27 cellular contexts compared by ENCODE assay signal in the genomic region with DNA sequence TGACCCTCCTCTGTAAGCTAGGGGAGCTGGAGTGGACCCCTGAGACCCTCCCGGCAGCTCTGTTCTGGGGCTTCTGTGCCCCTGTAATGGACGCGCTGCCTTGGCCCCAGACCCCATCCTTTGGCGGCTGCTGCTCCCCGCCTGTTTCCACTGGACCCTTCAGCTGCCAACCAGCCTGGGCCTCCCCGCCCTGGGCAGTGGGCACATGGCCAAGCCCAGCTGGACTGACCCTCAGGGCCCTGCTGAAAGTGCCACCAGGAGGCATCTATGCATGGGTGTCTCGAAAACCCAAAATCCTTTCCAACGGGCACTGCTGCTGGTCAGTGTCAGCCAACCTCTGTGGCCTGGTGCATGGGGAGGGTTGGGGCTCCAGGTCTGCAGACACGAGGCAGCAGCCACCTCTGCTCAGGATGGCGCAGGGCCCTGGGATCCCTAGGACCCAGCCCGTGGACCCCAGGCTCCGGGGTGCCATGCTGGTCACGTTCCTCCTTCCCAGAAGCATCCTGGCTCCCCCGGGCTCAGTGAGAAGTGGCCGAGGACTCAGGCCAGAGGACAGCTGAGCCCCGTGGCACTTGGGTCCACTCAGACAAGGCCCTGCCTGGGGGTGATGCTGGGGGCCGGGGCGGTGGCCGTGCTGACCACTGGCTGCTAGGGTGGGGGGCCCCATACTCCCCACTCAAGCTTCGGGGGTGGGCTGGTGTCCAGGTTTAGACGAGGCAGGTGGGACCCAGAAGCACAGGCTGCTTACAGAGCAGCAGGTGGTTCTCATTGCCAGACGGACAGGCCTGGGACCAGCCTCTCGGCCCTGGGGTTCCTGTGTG. TPM values are rescaled to one million over a fixed set of nuclear protein-coding genes. Genes with fewer than 3 reads are reported as not detected.
DNase-seq lines count a peak whose midpoint lies in the region; ATAC-seq and TF ChIP-seq lines count a peak whose summit lies in the region.
"Had no signal": no experiment of that assay in that cellular context is flagged by ENCODE, and none has a peak within 500 bp of the region (broad histone marks: within the 10 kb centered on the region; RNA-seq: fewer than 3 reads in every experiment).

No MANE protein-coding gene starts in this region.

- no peaks in the 10 kb centered on the region for H3K9me3 ChIP-seq in ascending aorta
- H3K9me3 ChIP-seq: breast epithelium, HAP-1, MG63, prostate gland, thoracic aorta had no signal

- no peak overlapping the region for H3K4me3 ChIP-seq in ascending aorta
- H3K4me3 ChIP-seq: breast epithelium, HAP-1, MG63, prostate gland, smooth muscle cell, thoracic aorta had no signal

- no peaks in the 10 kb centered on the region for H3K27me3 ChIP-seq in ascending aorta
- H3K27me3 ChIP-seq: breast epithelium, MG63 had no signal

- no peaks in the 10 kb centered on the region for H3K4me1 Mint-ChIP-seq in CD14-positive monocyte
- no peaks in the 10 kb centered on the region for H3K4me1 Mint-ChIP-seq in activated naive CD8-positive, alpha-beta T cell treated with anti-CD3 and anti-CD28 coated beads for 36 hours
- H3K4me1 Mint-ChIP-seq: activated T-helper 17 cell treated with anti-CD3 and anti-CD28 coated beads, Interleukin-2, amount 50 U/mL, for 72 hours; CD4-positive, alpha-beta memory T cell had no signal

- peaks cover 8 to 14% of the 10 kb centered on the region in 2 donors for H3K4me1 ChIP-seq in ascending aorta
- H3K4me1 ChIP-seq: HAP-1, prostate gland had no signal

- no peak for TF ChIP-seq CTCF in CD14-positive monocyte (IDR thresholded peaks at IDR 0.05)
- peak in 1 of 3 experiments; percentile 11 for TF ChIP-seq CTCF in ascending aorta (IDR thresholded peaks at IDR 0.05)

- no peaks in the 10 kb centered on the region for H3K9me3 Mint-ChIP-seq in CD14-positive monocyte
- no peaks in the 10 kb centered on the region for H3K9me3 Mint-ChIP-seq in activated naive CD8-positive, alpha-beta T cell treated with anti-CD3 and anti-CD28 coated beads for 36 hours
- H3K9me3 Mint-ChIP-seq: activated T-helper 17 cell treated with anti-CD3 and anti-CD28 coated beads, Interleukin-2, amount 50 U/mL, for 72 hours; CD4-positive, alpha-beta memory T cell; mesothelial cell of epicardium; nephron had no signal

- no peak for ATAC-seq in left ventricle myocardium superior
- no peak for ATAC-seq in GM19467 (IDR thresholded peaks at IDR 0.05; ENCODE audit: unreplicated experiment)
- ATAC-seq in GM18858 (IDR thresholded peaks at IDR 0.05; ENCODE audit: unreplicated experiment): no peak
- ATAC-seq: activated T-helper 17 cell treated with anti-CD3 and anti-CD28 coated beads, Interleukin-2, amount 50 U/mL, for 72 hours; left colon had no signal

- H3K27ac Mint-ChIP-seq in CD14-positive monocyte: no peak overlapping the region
- no peak overlapping the region for H3K27ac Mint-ChIP-seq in activated naive CD8-positive, alpha-beta T cell treated with anti-CD3 and anti-CD28 coated beads for 36 hours
- H3K27ac Mint-ChIP-seq: activated T-helper 17 cell treated with anti-CD3 and anti-CD28 coated beads, Interleukin-2, amount 50 U/mL, for 72 hours; CD4-positive, alpha-beta memory T cell; mesothelial cell of epicardium; nephron had no signal

- intact Hi-C loops in CD14-positive monocyte (cut with micrococcal nuclease) (no loop called here), ascending aorta (cut with DNase I) (no loop called here), left ventricle myocardium superior (cut with micrococcal nuclease) (no loop called here), posterior cingulate gyrus (cut with DNase I) (no loop called here)

- no peak overlapping the region for H3K4me3 Mint-ChIP-seq in CD14-positive monocyte
- H3K4me3 Mint-ChIP-seq in activated naive CD8-positive, alpha-beta T cell treated with anti-CD3 and anti-CD28 coated beads for 36 hours: no peak overlapping the region
- H3K4me3 Mint-ChIP-seq: activated T-helper 17 cell treated with anti-CD3 and anti-CD28 coated beads, Interleukin-2, amount 50 U/mL, for 72 hours; CD4-positive, alpha-beta memory T cell; mesothelial cell of epicardium; nephron had no signal

- DNase-seq in CD14-positive monocyte (ENCODE audit: low spot score): peak; percentile 44
- peak in 1 of 2 donors; percentile 65 for DNase-seq in ascending aorta (ENCODE audit: low spot score in 2 of 2)
- peak; percentile 29 for DNase-seq in left ventricle myocardium superior
- peak in 6 of 10 donors; percentile 4 to 83 (median 42) for DNase-seq in posterior cingulate gyrus
- DNase-seq in activated naive CD8-positive, alpha-beta T cell treated with anti-CD3 and anti-CD28 coated beads for 36 hours: no peak
- DNase-seq in DMS153 (lab: John Stamatoyannopoulos, UW): no peak
- DNase-seq: CD4-positive, alpha-beta memory T cell; DMS53; GF-D8; left colon; NCI-H1436 treated with DMSO at 0.1 percent for 48 hours; NCI-H748 treated with DMSO at 0.1 percent for 48 hours; SHP77; stimulated activated CD4-positive, alpha-beta T cell treated with anti-CD3 and anti-CD28 coated beads, Interleukin-4, amount 100 ng/mL, for 1 hour; stimulated activated naive CD4-positive, alpha-beta T cell treated with Interleukin-2 at 50 U/mL for 16 hours; SW 1271 had no signal

- H3K36me3 Mint-ChIP-seq in CD14-positive monocyte: no peaks in the 10 kb centered on the region
- H3K36me3 Mint-ChIP-seq in activated naive CD8-positive, alpha-beta T cell treated with anti-CD3 and anti-CD28 coated beads for 36 hours: no peaks in the 10 kb centered on the region
- H3K36me3 Mint-ChIP-seq: CD4-positive, alpha-beta memory T cell; mesothelial cell of epicardium had no signal

- H3K27ac ChIP-seq in ascending aorta: peak overlapping the region; percentile 4 to 68
- H3K27ac ChIP-seq: breast epithelium, prostate gland had no signal

- H3K27me3 Mint-ChIP-seq in CD14-positive monocyte (ENCODE audit: low read depth in 3 of 3): peaks cover 0 to 5% (median 3%) of the 10 kb centered on the region in 3 donors
- H3K27me3 Mint-ChIP-seq in activated naive CD8-positive, alpha-beta T cell treated with anti-CD3 and anti-CD28 coated beads for 36 hours: no peaks in the 10 kb centered on the region
- H3K27me3 Mint-ChIP-seq: activated T-helper 17 cell treated with anti-CD3 and anti-CD28 coated beads, Interleukin-2, amount 50 U/mL, for 72 hours; CD4-positive, alpha-beta memory T cell had no signal

- H3K36me3 ChIP-seq in ascending aorta: no peaks in the 10 kb centered on the region
- H3K36me3 ChIP-seq: breast epithelium, HAP-1, MG63, prostate gland, thoracic aorta had no signal

RNA-seq across cellular contexts. Expression of gene SLX9, which starts 46.9 kb away (rescaled TPM):
- polyA plus RNA-seq in CD14-positive monocyte: 1 to 10 TPM; 7.5 to 9.0 TPM
- total RNA-seq in ascending aorta (0.75 TPM), left ventricle myocardium superior (69.9 TPM)
- total RNA-seq in activated naive CD8-positive, alpha-beta T cell treated with anti-CD3 and anti-CD28 coated beads for 36 hours: 10 to 100 TPM; 85.9 to 93.6 TPM

Comparison
In these comparisons a context has a peak if more than half of its experiments do, and no peak if none do; other contexts are left out.
1. DNase-seq: peak in CD14-positive monocyte (single experiment), left ventricle myocardium superior (single experiment) and posterior cingulate gyrus (6 of 10); none in activated naive CD8-positive, alpha-beta T cell treated with anti-CD3 and anti-CD28 coated beads for 36 hours (single experiment) and DMS153 (single experiment).
2. RNA of gene SLX9, which starts 46.9 kb away (total RNA-seq): 85.9 to 93.6 TPM in activated naive CD8-positive, alpha-beta T cell treated with anti-CD3 and anti-CD28 coated beads for 36 hours and 69.9 TPM in left ventricle myocardium superior (single experiment); 0.75 TPM in ascending aorta (single experiment); every median in the first group is over 10 times any median in the second.